Comparison of ENCODE assay signal across 2 cellular contexts in the genomic region with DNA sequence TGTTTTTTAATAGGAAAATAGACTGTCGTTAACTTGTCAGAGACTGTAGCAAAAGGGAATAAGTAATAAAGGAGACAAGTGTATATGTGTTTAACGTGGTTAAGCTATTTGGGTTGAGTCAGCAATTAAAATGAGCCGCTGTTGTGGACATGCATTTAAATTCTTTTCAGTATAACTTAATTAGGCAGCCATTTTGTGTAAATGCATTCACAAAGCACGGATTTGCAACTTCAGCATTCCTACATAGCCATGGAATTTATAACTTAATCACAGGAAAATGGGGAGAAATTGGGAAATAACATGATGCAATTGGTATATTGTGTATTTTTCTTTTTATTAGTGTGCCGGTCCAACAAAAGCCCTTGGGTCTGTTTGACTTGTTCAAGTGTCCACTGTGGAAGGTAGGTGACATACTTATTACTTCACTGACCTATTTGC.
TF ChIP-seq lines count a peak whose summit lies in the region.

No MANE protein-coding gene starts in this region.

TF ChIP-seq in IMR-90, 13 proteins besides CTCF, POLR2A, EP300 and RAD21:
- TF ChIP-seq FOS (IDR thresholded peaks at IDR 0.05; ENCODE audit: low read depth, low read length), result no peak
- TF ChIP-seq CEBPB (IDR thresholded peaks at IDR 0.05; ENCODE audit: low read depth, low read length), result peak; percentile 78
- no peak for TF ChIP-seq RFX5 (IDR thresholded peaks at IDR 0.05; ENCODE audit: low read depth, low read length)
- TF ChIP-seq CHD1 (IDR thresholded peaks at IDR 0.05; ENCODE audit: low read depth, low read length), result no peak
- TF ChIP-seq NFE2L2 (IDR thresholded peaks at IDR 0.05; ENCODE audit: low read depth, low read length), result no peak
- TF ChIP-seq, protein P1, sequence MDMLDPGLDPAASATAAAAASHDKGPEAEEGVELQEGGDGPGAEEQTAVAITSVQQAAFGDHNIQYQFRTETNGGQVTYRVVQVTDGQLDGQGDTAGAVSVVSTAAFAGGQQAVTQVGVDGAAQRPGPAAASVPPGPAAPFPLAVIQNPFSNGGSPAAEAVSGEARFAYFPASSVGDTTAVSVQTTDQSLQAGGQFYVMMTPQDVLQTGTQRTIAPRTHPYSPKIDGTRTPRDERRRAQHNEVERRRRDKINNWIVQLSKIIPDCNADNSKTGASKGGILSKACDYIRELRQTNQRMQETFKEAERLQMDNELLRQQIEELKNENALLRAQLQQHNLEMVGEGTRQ (IDR thresholded peaks at IDR 0.05; ENCODE audit: low read depth, low read length), result no peak
- TF ChIP-seq SMC3 (IDR thresholded peaks at IDR 0.05; ENCODE audit: low read depth, low read length), result no peak
- no peak for TF ChIP-seq MXI1 (IDR thresholded peaks at IDR 0.05; ENCODE audit: borderline replicate concordance, low read depth, low read length)
- TF ChIP-seq RCOR1 (IDR thresholded peaks at IDR 0.05; ENCODE audit: insufficient replicate concordance, low read length), result no peak
- no peak for TF ChIP-seq BHLHE40 (IDR thresholded peaks at IDR 0.05; ENCODE audit: low read depth, low read length)
- TF ChIP-seq MAZ (IDR thresholded peaks at IDR 0.05; ENCODE audit: borderline replicate concordance, low read depth, low read length), result no peak
- TF ChIP-seq, protein P2, sequence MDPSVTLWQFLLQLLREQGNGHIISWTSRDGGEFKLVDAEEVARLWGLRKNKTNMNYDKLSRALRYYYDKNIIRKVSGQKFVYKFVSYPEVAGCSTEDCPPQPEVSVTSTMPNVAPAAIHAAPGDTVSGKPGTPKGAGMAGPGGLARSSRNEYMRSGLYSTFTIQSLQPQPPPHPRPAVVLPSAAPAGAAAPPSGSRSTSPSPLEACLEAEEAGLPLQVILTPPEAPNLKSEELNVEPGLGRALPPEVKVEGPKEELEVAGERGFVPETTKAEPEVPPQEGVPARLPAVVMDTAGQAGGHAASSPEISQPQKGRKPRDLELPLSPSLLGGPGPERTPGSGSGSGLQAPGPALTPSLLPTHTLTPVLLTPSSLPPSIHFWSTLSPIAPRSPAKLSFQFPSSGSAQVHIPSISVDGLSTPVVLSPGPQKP (IDR thresholded peaks at IDR 0.05; ENCODE audit: borderline replicate concordance, low read depth, low read length), result no peak
- TF ChIP-seq MAFK (IDR thresholded peaks at IDR 0.05; ENCODE audit: low read depth, low read length), result peak; percentile 90

TF ChIP-seq in H1, 55 proteins besides CTCF, POLR2A, EP300 and RAD21:
- TF ChIP-seq MAFK (IDR thresholded peaks at IDR 0.05; ENCODE audit: low read depth, low read length) (peak; percentile 47), SP4 (IDR thresholded peaks at IDR 0.05; ENCODE audit: low read length) (no peak), KDM1A (IDR thresholded peaks at IDR 0.05; ENCODE audit: borderline replicate concordance, low read length) (no peak), CBX8 (IDR thresholded peaks at IDR 0.05; ENCODE audit: borderline replicate concordance, low read depth, low read length) (no peak)
- TF ChIP-seq, protein P3, sequence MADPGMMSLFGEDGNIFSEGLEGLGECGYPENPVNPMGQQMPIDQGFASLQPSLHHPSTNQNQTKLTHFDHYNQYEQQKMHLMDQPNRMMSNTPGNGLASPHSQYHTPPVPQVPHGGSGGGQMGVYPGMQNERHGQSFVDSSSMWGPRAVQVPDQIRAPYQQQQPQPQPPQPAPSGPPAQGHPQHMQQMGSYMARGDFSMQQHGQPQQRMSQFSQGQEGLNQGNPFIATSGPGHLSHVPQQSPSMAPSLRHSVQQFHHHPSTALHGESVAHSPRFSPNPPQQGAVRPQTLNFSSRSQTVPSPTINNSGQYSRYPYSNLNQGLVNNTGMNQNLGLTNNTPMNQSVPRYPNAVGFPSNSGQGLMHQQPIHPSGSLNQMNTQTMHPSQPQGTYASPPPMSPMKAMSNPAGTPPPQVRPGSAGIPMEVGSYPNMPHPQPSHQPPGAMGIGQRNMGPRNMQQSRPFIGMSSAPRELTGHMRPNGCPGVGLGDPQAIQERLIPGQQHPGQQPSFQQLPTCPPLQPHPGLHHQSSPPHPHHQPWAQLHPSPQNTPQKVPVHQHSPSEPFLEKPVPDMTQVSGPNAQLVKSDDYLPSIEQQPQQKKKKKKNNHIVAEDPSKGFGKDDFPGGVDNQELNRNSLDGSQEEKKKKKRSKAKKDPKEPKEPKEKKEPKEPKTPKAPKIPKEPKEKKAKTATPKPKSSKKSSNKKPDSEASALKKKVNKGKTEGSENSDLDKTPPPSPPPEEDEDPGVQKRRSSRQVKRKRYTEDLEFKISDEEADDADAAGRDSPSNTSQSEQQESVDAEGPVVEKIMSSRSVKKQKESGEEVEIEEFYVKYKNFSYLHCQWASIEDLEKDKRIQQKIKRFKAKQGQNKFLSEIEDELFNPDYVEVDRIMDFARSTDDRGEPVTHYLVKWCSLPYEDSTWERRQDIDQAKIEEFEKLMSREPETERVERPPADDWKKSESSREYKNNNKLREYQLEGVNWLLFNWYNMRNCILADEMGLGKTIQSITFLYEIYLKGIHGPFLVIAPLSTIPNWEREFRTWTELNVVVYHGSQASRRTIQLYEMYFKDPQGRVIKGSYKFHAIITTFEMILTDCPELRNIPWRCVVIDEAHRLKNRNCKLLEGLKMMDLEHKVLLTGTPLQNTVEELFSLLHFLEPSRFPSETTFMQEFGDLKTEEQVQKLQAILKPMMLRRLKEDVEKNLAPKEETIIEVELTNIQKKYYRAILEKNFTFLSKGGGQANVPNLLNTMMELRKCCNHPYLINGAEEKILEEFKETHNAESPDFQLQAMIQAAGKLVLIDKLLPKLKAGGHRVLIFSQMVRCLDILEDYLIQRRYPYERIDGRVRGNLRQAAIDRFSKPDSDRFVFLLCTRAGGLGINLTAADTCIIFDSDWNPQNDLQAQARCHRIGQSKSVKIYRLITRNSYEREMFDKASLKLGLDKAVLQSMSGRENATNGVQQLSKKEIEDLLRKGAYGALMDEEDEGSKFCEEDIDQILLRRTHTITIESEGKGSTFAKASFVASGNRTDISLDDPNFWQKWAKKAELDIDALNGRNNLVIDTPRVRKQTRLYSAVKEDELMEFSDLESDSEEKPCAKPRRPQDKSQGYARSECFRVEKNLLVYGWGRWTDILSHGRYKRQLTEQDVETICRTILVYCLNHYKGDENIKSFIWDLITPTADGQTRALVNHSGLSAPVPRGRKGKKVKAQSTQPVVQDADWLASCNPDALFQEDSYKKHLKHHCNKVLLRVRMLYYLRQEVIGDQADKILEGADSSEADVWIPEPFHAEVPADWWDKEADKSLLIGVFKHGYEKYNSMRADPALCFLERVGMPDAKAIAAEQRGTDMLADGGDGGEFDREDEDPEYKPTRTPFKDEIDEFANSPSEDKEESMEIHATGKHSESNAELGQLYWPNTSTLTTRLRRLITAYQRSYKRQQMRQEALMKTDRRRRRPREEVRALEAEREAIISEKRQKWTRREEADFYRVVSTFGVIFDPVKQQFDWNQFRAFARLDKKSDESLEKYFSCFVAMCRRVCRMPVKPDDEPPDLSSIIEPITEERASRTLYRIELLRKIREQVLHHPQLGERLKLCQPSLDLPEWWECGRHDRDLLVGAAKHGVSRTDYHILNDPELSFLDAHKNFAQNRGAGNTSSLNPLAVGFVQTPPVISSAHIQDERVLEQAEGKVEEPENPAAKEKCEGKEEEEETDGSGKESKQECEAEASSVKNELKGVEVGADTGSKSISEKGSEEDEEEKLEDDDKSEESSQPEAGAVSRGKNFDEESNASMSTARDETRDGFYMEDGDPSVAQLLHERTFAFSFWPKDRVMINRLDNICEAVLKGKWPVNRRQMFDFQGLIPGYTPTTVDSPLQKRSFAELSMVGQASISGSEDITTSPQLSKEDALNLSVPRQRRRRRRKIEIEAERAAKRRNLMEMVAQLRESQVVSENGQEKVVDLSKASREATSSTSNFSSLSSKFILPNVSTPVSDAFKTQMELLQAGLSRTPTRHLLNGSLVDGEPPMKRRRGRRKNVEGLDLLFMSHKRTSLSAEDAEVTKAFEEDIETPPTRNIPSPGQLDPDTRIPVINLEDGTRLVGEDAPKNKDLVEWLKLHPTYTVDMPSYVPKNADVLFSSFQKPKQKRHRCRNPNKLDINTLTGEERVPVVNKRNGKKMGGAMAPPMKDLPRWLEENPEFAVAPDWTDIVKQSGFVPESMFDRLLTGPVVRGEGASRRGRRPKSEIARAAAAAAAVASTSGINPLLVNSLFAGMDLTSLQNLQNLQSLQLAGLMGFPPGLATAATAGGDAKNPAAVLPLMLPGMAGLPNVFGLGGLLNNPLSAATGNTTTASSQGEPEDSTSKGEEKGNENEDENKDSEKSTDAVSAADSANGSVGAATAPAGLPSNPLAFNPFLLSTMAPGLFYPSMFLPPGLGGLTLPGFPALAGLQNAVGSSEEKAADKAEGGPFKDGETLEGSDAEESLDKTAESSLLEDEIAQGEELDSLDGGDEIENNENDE (IDR thresholded peaks at IDR 0.05; ENCODE audit: insufficient replicate concordance, low read length), result no peak
